In the genomic region with DNA sequence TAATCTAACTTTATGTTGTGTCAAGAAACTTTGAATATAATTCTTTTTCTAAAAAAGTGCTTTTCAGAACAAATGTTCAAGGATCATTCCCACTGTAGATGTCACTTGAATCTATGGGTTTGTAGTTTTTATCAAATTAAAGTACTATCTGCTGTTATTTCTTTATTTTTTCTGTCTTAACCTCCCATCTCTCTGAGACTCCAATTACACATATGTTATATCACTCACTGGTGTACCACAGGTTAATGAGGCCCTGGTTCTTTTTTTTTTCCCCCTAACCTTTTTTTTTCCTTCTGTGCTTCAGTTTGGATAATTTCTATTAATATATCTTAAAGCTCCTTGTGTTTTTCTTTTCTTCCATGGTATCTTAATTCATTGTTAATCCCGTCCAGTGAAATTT, we compare ENCODE assay signal across 15 cellular contexts.
"Had no signal": no experiment of that assay in that cellular context is flagged by ENCODE, and none has a peak within 500 bp of the region (broad histone marks: within the 10 kb centered on the region; RNA-seq: fewer than 3 reads in every experiment).

No MANE protein-coding gene starts in this region.

- H3K27me3 Mint-ChIP-seq: activated CD4-positive, alpha-beta T cell treated with anti-CD3 and anti-CD28 coated beads, Interleukin-2, amount 10 ng/mL, durations not matched to agents 24 days and 14 days; activated naive CD8-positive, alpha-beta T cell treated with anti-CD3 and anti-CD28 coated beads, Interleukin-2, amount 10 ng/mL, durations not matched to agents 7 days and 5 days; memory B cell; type B pancreatic cell had no signal

- ATAC-seq: activated CD8-positive, alpha-beta T cell treated with anti-CD3 and anti-CD28 coated beads, Interleukin-2, amount 10 ng/mL, durations not matched to agents 7 days and 5 days; left lung; natural killer cell had no signal

- H3K4me3 ChIP-seq: esophagus squamous epithelium, hepatocyte, left lung had no signal

- H3K4me1 Mint-ChIP-seq: activated CD4-positive, alpha-beta T cell treated with anti-CD3 and anti-CD28 coated beads, Interleukin-2, amount 10 ng/mL, durations not matched to agents 24 days and 14 days; memory B cell; natural killer cell had no signal

- H3K36me3 ChIP-seq: breast epithelium had no signal

- H3K27ac Mint-ChIP-seq: activated CD4-positive, alpha-beta T cell treated with anti-CD3 and anti-CD28 coated beads, Interleukin-2, amount 10 ng/mL, durations not matched to agents 24 days and 14 days; activated CD8-positive, alpha-beta T cell treated with anti-CD3 and anti-CD28 coated beads, Interleukin-2, amount 10 ng/mL, durations not matched to agents 7 days and 5 days; activated naive CD8-positive, alpha-beta T cell treated with anti-CD3 and anti-CD28 coated beads, Interleukin-2, amount 10 ng/mL, durations not matched to agents 7 days and 5 days; memory B cell; natural killer cell; type B pancreatic cell had no signal

- H3K27me3 ChIP-seq: breast epithelium, esophagus squamous epithelium, hepatocyte, left lung had no signal

- H3K4me1 ChIP-seq: breast epithelium had no signal

- H3K4me3 Mint-ChIP-seq: activated CD4-positive, alpha-beta T cell treated with anti-CD3 and anti-CD28 coated beads, Interleukin-2, amount 10 ng/mL, durations not matched to agents 24 days and 14 days; activated CD8-positive, alpha-beta T cell treated with anti-CD3 and anti-CD28 coated beads, Interleukin-2, amount 10 ng/mL, durations not matched to agents 7 days and 5 days; activated naive CD8-positive, alpha-beta T cell treated with anti-CD3 and anti-CD28 coated beads, Interleukin-2, amount 10 ng/mL, durations not matched to agents 7 days and 5 days; memory B cell; natural killer cell; type B pancreatic cell had no signal

- DNase-seq: activated CD4-positive, alpha-beta T cell treated with anti-CD3 and anti-CD28 coated beads, Interleukin-2, amount 10 ng/mL, durations not matched to agents 24 days and 14 days; activated CD4-positive, CD25-positive, alpha-beta regulatory T cell; activated CD8-positive, alpha-beta memory T cell treated with anti-CD3 and anti-CD28 coated beads, Interleukin-2, amount 50 U/mL, for 4 hours; activated CD8-positive, alpha-beta T cell treated with anti-CD3 and anti-CD28 coated beads, Interleukin-2, amount 10 ng/mL, durations not matched to agents 7 days and 5 days; activated naive CD4-positive, alpha-beta T cell; activated naive CD8-positive, alpha-beta T cell treated with anti-CD3 and anti-CD28 coated beads, Interleukin-2, amount 10 ng/mL, durations not matched to agents 7 days and 5 days; esophagus squamous epithelium; left lung; natural killer cell; stimulated activated CD4-positive, alpha-beta T cell treated with anti-CD3 and anti-CD28 coated beads, Interleukin-2, amount 100 ng/mL, for 48 hours; stimulated activated naive CD4-positive, alpha-beta T cell had no signal
